In genomic region chr3:53269888-53270880, GRCh38 we compare ENCODE assay signal across 1 cellular context.
TF ChIP-seq lines count a peak whose summit lies in the region.

No MANE protein-coding gene starts in this region.

TF ChIP-seq in endothelial cell of umbilical vein, 7 proteins besides CTCF, POLR2A, EP300 and RAD21 (continued from another document):
- TF ChIP-seq FOS (IDR thresholded peaks at IDR 0.05; ENCODE audit: borderline replicate concordance, insufficient read depth, low read length): peak; percentile 66
